Comparison of ENCODE assay signal across 1 cellular context in the genomic region with DNA sequence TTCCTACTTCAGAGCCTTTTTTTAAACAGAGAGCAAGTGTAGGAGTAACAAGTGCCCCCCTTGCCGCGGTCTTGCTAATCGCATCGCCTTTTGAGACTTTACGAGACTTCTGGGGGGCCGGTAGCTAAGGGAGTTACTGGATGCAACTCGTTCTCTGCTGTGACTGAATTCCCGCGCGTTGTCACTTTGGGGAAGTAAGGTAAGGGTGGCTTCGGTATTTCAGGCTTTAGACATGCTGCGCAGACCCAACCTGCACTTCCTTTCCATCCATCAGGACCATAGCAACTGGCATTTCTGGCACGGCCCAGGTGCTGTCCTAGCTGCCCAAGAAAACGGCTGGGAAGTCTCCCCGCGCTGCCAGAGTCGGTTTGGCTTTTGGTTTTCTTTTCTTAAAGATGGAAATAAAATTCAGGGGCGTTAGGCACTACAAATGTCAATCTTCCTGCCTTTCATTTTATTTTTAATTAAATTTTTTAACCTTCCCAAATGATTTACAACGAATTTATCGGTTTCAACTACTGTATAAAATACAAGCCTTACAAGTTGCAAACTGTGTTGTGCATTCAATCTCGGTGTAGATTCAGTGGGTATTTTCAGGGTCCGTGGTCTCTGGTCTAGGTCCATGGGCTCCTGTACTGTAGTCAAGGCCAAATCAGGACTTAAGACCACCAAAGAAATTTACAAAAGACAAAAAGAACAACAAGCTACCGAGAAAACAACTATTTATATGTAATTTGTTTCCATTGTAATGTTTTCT.
TF ChIP-seq lines count a peak whose summit lies in the region.

No MANE protein-coding gene starts in this region.

TF ChIP-seq in HEK293, 187 proteins besides CTCF, POLR2A, EP300 and RAD21 (continued from another document and continues in another):
- TF ChIP-seq, protein P1, sequence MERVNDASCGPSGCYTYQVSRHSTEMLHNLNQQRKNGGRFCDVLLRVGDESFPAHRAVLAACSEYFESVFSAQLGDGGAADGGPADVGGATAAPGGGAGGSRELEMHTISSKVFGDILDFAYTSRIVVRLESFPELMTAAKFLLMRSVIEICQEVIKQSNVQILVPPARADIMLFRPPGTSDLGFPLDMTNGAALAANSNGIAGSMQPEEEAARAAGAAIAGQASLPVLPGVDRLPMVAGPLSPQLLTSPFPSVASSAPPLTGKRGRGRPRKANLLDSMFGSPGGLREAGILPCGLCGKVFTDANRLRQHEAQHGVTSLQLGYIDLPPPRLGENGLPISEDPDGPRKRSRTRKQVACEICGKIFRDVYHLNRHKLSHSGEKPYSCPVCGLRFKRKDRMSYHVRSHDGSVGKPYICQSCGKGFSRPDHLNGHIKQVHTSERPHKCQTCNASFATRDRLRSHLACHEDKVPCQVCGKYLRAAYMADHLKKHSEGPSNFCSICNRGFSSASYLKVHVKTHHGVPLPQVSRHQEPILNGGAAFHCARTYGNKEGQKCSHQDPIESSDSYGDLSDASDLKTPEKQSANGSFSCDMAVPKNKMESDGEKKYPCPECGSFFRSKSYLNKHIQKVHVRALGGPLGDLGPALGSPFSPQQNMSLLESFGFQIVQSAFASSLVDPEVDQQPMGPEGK (tag by site-specific recombination; IDR thresholded peaks at IDR 0.05) = no peak
- TF ChIP-seq BCL11A (tag by site-specific recombination; IDR thresholded peaks at IDR 0.05; ENCODE audit: low read depth) = no peak
- TF ChIP-seq, protein P2, sequence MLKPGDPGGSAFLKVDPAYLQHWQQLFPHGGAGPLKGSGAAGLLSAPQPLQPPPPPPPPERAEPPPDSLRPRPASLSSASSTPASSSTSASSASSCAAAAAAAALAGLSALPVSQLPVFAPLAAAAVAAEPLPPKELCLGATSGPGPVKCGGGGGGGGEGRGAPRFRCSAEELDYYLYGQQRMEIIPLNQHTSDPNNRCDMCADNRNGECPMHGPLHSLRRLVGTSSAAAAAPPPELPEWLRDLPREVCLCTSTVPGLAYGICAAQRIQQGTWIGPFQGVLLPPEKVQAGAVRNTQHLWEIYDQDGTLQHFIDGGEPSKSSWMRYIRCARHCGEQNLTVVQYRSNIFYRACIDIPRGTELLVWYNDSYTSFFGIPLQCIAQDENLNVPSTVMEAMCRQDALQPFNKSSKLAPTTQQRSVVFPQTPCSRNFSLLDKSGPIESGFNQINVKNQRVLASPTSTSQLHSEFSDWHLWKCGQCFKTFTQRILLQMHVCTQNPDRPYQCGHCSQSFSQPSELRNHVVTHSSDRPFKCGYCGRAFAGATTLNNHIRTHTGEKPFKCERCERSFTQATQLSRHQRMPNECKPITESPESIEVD (tag by site-specific recombination; IDR thresholded peaks at IDR 0.05) = no peak
- no peak for TF ChIP-seq ZNF791 (tag by site-specific recombination; IDR thresholded peaks at IDR 0.05)
- no peak for TF ChIP-seq ZNF785 (tag by site-specific recombination; IDR thresholded peaks at IDR 0.05)
- TF ChIP-seq ZNF571 (tag by site-specific recombination; IDR thresholded peaks at IDR 0.05) = no peak
- TF ChIP-seq ZNF701 (tag by site-specific recombination; IDR thresholded peaks at IDR 0.05) = no peak
- no peak for TF ChIP-seq ZNF530 (tag by site-specific recombination; IDR thresholded peaks at IDR 0.05; ENCODE audit: low read depth)
- TF ChIP-seq MEIS1 (CRISPR knock-in tag; IDR thresholded peaks at IDR 0.05; ENCODE audit: borderline replicate concordance) = no peak
- no peak for TF ChIP-seq ZNF37A (tag by site-specific recombination; IDR thresholded peaks at IDR 0.05)
- TF ChIP-seq ZNF133 (tag by site-specific recombination; IDR thresholded peaks at IDR 0.05) = no peak
- TF ChIP-seq ZNF549 (tag by site-specific recombination; IDR thresholded peaks at IDR 0.05) = no peak
- TF ChIP-seq, protein P3, sequence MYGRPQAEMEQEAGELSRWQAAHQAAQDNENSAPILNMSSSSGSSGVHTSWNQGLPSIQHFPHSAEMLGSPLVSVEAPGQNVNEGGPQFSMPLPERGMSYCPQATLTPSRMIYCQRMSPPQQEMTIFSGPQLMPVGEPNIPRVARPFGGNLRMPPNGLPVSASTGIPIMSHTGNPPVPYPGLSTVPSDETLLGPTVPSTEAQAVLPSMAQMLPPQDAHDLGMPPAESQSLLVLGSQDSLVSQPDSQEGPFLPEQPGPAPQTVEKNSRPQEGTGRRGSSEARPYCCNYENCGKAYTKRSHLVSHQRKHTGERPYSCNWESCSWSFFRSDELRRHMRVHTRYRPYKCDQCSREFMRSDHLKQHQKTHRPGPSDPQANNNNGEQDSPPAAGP (tag by site-specific recombination; IDR thresholded peaks at IDR 0.05) = no peak
- TF ChIP-seq GLIS2 (tag by site-specific recombination; IDR thresholded peaks at IDR 0.05) = peak; percentile 47; the same call in 1 of the 2 replicates
- TF ChIP-seq SP3 (tag by site-specific recombination; IDR thresholded peaks at IDR 0.05) = no peak
- TF ChIP-seq, protein P4, sequence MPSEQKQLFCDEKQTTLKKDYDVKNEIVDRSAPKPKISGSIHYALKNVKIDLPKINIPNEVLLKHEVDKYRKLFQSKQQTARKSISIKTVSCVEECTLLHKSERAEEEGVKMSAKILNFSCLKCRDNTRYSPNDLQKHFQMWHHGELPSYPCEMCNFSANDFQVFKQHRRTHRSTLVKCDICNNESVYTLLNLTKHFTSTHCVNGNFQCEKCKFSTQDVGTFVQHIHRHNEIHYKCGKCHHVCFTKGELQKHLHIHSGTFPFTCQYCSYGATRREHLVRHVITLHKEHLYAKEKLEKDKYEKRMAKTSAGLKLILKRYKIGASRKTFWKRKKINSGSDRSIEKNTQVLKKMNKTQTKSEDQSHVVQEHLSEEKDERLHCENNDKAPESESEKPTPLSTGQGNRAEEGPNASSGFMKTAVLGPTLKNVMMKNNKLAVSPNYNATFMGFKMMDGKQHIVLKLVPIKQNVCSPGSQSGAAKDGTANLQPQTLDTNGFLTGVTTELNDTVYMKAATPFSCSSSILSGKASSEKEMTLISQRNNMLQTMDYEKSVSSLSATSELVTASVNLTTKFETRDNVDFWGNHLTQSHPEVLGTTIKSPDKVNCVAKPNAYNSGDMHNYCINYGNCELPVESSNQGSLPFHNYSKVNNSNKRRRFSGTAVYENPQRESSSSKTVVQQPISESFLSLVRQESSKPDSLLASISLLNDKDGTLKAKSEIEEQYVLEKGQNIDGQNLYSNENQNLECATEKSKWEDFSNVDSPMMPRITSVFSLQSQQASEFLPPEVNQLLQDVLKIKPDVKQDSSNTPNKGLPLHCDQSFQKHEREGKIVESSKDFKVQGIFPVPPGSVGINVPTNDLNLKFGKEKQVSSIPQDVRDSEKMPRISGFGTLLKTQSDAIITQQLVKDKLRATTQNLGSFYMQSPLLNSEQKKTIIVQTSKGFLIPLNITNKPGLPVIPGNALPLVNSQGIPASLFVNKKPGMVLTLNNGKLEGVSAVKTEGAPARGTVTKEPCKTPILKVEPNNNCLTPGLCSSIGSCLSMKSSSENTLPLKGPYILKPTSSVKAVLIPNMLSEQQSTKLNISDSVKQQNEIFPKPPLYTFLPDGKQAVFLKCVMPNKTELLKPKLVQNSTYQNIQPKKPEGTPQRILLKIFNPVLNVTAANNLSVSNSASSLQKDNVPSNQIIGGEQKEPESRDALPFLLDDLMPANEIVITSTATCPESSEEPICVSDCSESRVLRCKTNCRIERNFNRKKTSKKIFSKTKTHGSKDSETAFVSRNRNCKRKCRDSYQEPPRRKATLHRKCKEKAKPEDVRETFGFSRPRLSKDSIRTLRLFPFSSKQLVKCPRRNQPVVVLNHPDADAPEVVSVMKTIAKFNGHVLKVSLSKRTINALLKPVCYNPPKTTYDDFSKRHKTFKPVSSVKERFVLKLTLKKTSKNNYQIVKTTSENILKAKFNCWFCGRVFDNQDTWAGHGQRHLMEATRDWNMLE (tag by site-specific recombination; conservative IDR thresholded peaks at IDR 0.05; ENCODE audit: low read depth) = no peak
- TF ChIP-seq ZNF510 (tag by site-specific recombination; IDR thresholded peaks at IDR 0.05; ENCODE audit: insufficient replicate concordance) = no peak
- TF ChIP-seq ZNF600 (tag by site-specific recombination; IDR thresholded peaks at IDR 0.05) = peak; percentile 45; the same call in 1 of the 2 replicates
- TF ChIP-seq ZNF776 (tag by site-specific recombination; IDR thresholded peaks at IDR 0.05; ENCODE audit: borderline replicate concordance) = no peak
- no peak for TF ChIP-seq ZBTB7A (tag by site-specific recombination; IDR thresholded peaks at IDR 0.05; ENCODE audit: low read depth)
- TF ChIP-seq KLF8 (tag by site-specific recombination; IDR thresholded peaks at IDR 0.05) = no peak
- peak; percentile 71 for TF ChIP-seq OSR2 (tag by site-specific recombination; IDR thresholded peaks at IDR 0.05)
- TF ChIP-seq GLI4 (tag by site-specific recombination; IDR thresholded peaks at IDR 0.05) = no peak
- TF ChIP-seq ZNF324 (tag by site-specific recombination; IDR thresholded peaks at IDR 0.05) = no peak
- TF ChIP-seq ZNF626 (tag by site-specific recombination; IDR thresholded peaks at IDR 0.05) = no peak
- no peak for TF ChIP-seq ZNF558 (tag by site-specific recombination; IDR thresholded peaks at IDR 0.05)
- no peak for TF ChIP-seq ZNF548 (tag by site-specific recombination; IDR thresholded peaks at IDR 0.05)
- no peak for TF ChIP-seq ZNF223 (tag by site-specific recombination; IDR thresholded peaks at IDR 0.05)
- TF ChIP-seq, protein P5, sequence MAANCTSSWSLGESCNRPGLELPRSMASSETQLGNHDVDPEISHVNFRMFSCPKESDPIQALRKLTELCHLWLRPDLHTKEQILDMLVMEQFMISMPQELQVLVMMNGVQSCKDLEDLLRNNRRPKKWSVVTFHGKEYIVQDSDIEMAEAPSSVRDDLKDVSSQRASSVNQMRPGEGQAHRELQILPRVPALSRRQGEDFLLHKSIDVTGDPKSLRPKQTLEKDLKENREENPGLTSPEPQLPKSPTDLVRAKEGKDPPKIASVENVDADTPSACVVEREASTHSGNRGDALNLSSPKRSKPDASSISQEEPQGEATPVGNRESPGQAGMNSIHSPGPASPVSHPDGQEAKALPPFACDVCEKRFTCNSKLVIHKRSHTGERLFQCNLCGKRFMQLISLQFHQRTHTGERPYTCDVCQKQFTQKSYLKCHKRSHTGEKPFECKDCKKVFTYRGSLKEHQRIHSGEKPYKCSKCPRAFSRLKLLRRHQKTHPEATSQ (tag by site-specific recombination; IDR thresholded peaks at IDR 0.05) = no peak
- TF ChIP-seq ZNF544 (tag by site-specific recombination; IDR thresholded peaks at IDR 0.05) = no peak
- 0 out of 2 replicates have a peak, but pooled peaks have one; percentile 4 for TF ChIP-seq ZNF146 (tag by site-specific recombination; IDR thresholded peaks at IDR 0.05)
- TF ChIP-seq, protein P6, sequence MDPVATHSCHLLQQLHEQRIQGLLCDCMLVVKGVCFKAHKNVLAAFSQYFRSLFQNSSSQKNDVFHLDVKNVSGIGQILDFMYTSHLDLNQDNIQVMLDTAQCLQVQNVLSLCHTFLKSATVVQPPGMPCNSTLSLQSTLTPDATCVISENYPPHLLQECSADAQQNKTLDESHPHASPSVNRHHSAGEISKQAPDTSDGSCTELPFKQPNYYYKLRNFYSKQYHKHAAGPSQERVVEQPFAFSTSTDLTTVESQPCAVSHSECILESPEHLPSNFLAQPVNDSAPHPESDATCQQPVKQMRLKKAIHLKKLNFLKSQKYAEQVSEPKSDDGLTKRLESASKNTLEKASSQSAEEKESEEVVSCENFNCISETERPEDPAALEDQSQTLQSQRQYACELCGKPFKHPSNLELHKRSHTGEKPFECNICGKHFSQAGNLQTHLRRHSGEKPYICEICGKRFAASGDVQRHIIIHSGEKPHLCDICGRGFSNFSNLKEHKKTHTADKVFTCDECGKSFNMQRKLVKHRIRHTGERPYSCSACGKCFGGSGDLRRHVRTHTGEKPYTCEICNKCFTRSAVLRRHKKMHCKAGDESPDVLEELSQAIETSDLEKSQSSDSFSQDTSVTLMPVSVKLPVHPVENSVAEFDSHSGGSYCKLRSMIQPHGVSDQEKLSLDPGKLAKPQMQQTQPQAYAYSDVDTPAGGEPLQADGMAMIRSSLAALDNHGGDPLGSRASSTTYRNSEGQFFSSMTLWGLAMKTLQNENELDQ (tag by site-specific recombination; IDR thresholded peaks at IDR 0.05; ENCODE audit: low read depth) = no peak
- TF ChIP-seq, protein P7, sequence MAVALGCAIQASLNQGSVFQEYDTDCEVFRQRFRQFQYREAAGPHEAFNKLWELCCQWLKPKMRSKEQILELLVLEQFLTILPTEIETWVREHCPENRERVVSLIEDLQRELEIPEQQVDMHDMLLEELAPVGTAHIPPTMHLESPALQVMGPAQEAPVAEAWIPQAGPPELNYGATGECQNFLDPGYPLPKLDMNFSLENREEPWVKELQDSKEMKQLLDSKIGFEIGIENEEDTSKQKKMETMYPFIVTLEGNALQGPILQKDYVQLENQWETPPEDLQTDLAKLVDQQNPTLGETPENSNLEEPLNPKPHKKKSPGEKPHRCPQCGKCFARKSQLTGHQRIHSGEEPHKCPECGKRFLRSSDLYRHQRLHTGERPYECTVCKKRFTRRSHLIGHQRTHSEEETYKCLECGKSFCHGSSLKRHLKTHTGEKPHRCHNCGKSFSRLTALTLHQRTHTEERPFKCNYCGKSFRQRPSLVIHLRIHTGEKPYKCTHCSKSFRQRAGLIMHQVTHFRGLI (tag by site-specific recombination; IDR thresholded peaks at IDR 0.05) = no peak
- TF ChIP-seq GLIS1 (tag by site-specific recombination; IDR thresholded peaks at IDR 0.05) = peak; percentile 71
- no peak for TF ChIP-seq ZNF473 (tag by site-specific recombination; IDR thresholded peaks at IDR 0.05)
- TF ChIP-seq, protein P8, sequence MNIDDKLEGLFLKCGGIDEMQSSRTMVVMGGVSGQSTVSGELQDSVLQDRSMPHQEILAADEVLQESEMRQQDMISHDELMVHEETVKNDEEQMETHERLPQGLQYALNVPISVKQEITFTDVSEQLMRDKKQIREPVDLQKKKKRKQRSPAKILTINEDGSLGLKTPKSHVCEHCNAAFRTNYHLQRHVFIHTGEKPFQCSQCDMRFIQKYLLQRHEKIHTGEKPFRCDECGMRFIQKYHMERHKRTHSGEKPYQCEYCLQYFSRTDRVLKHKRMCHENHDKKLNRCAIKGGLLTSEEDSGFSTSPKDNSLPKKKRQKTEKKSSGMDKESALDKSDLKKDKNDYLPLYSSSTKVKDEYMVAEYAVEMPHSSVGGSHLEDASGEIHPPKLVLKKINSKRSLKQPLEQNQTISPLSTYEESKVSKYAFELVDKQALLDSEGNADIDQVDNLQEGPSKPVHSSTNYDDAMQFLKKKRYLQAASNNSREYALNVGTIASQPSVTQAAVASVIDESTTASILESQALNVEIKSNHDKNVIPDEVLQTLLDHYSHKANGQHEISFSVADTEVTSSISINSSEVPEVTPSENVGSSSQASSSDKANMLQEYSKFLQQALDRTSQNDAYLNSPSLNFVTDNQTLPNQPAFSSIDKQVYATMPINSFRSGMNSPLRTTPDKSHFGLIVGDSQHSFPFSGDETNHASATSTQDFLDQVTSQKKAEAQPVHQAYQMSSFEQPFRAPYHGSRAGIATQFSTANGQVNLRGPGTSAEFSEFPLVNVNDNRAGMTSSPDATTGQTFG (tag by site-specific recombination; IDR thresholded peaks at IDR 0.05; ENCODE audit: borderline replicate concordance) = no peak
- TF ChIP-seq ZEB2 (tag by site-specific recombination; IDR thresholded peaks at IDR 0.05) = no peak
- TF ChIP-seq ZNF664 (tag by site-specific recombination; IDR thresholded peaks at IDR 0.05) = no peak
- no peak for TF ChIP-seq ZNF114 (tag by site-specific recombination; IDR thresholded peaks at IDR 0.05)
- no peak; the same call in 1 of the 2 replicates for TF ChIP-seq ZBTB8A (tag by site-specific recombination; IDR thresholded peaks at IDR 0.05)
- no peak for TF ChIP-seq ZNF350 (tag by site-specific recombination; IDR thresholded peaks at IDR 0.05)
- TF ChIP-seq FEZF1 (tag by site-specific recombination; IDR thresholded peaks at IDR 0.05) = no peak
